In genomic region chr12:131830335-131831020, GRCh38 we compare ENCODE assay signal across 8 cellular contexts. TPM values are rescaled to one million over a fixed set of nuclear protein-coding genes. Genes with fewer than 3 reads are reported as not detected.
DNase-seq lines count a peak whose midpoint lies in the region; ATAC-seq and TF ChIP-seq lines count a peak whose summit lies in the region.

No MANE protein-coding gene starts in this region.

- POLR2A ChIA-PET in T-cell (lab: Charles Lee): no interaction called here

- CTCF ChIA-PET in T-cell (lab: Charles Lee): interaction anchor here in 1 of 2 donors (0.6 to 1.4 kb wide), 3 partner anchors 725 to 927 kb away, joined by 4 to 6 read pairs (median 4); no protein-coding TSS in a partner anchor

- H3K27me3 Mint-ChIP-seq in T-cell: peaks cover 33 to 51% of the 10 kb centered on the region in 2 donors

- H3K4me3 ChIP-seq in dorsolateral prefrontal cortex: peak overlapping the region; percentile 39 to 84 (median 68)

- ATAC-seq in T-cell (replicated peaks in 1 of 4): peak in 3 of 4 experiments; percentile 24 to 39 (median 38)

- no peak overlapping the region for H3K27ac Mint-ChIP-seq in T-cell

- in situ Hi-C loops in KBM-7 (cut with MboI; ENCODE audit: low pct_unique_long_range_greater_than_20kb, low sequenced_read_pairs): no loop called here

- TF ChIP-seq CTCF in 22Rv1 (IDR thresholded peaks at IDR 0.05): peak; percentile 95
- peak in 55 of 56 donors; percentile 46 to 88 (median 71) for TF ChIP-seq CTCF in dorsolateral prefrontal cortex (IDR thresholded peaks at IDR 0.05 in 54 of 56, conservative IDR thresholded peaks at IDR 0.05 in 2 of 56; ENCODE audit: low read depth in 1 of 56, partially characterized antibody in 56 of 56)

- H3K4me3 Mint-ChIP-seq in T-cell: peak overlapping the region; percentile 54 to 79 (median 58)

- intact Hi-C loops in dorsolateral prefrontal cortex (cut with DNase I): loop anchor here (1.0 to 5.0 kb wide), 6 partner anchors 67 to 913 kb away; partner anchors contain the start of gene EP400 (in 2 of the 2)

- peaks cover 10 to 24% (median 13%) of the 10 kb centered on the region in 3 donors for H3K4me1 Mint-ChIP-seq in T-cell

- no peaks in the 10 kb centered on the region for H3K9me3 Mint-ChIP-seq in T-cell

- DNase-seq in ELR (ENCODE audit: low read depth) (peak; percentile 92), KBM-7 (peak; percentile 71), T-cell (peak in 10 of 34 experiments; percentile 7 to 36 (median 20)), dorsolateral prefrontal cortex (peak; percentile 56 to 92 (median 83)), left kidney (ENCODE audit: low read depth, low spot score) (peak; percentile 92), activated gamma-delta T cell (lab: John Stamatoyannopoulos, UW) (no peak)
- peak; percentile 53 for DNase-seq in stimulated activated CD8-positive, alpha-beta memory T cell treated with anti-CD3 and anti-CD28 coated beads, Interleukin-4, amount 100 ng/mL, for 48 hours

- no peaks in the 10 kb centered on the region for H3K36me3 Mint-ChIP-seq in T-cell

- H3K27ac ChIP-seq in 22Rv1 (peak overlapping the region; percentile 98), dorsolateral prefrontal cortex (peak overlapping the region; percentile 30 to 94 (median 85))

- H3K27me3 ChIP-seq in dorsolateral prefrontal cortex: peaks cover 0 to 22% (median 0%) of the 10 kb centered on the region in 45 donors

RNA-seq across cellular contexts. Expression of gene MMP17, which starts 2.3 kb away (rescaled TPM):
- total RNA-seq in T-cell: 1 to 10 TPM in 3 of 5 donors, under 1 TPM in 2; 0.58 to 2.7 (median 1.2) TPM
- 100 to 1,000 TPM in 2 of 120 experiments, 10 to 100 TPM in 118; 25.5 to 119 (median 63.2) TPM for total RNA-seq in dorsolateral prefrontal cortex

Comparison
In these comparisons a context has a peak if more than half of its experiments do, and no peak if none do; other contexts are left out.
1. RNA of gene MMP17, which starts 2.3 kb away (total RNA-seq): 25.5 to 119 TPM in dorsolateral prefrontal cortex; 0.58 to 2.7 TPM in T-cell; every median in the first group is over 4 times any median in the second.